Comparison of ENCODE assay signal across 20 cellular contexts in genomic region chr6:47162231-47162630, GRCh38.
DNase-seq lines count a peak whose midpoint lies in the region; ATAC-seq, FAIRE-seq and TF ChIP-seq lines count a peak whose summit lies in the region.
"Had no signal": no experiment of that assay in that cellular context is flagged by ENCODE, and none has a peak within 500 bp of the region (broad histone marks: within the 10 kb centered on the region; RNA-seq: fewer than 3 reads in every experiment).

No MANE protein-coding gene starts in this region.

- H3K27me3 ChIP-seq in mammary epithelial cell (ENCODE audit: insufficient read depth, low read length) (no peaks in the 10 kb centered on the region), OCI-LY3 (ENCODE audit: low read depth, low read length) (no peaks in the 10 kb centered on the region), K562 (ENCODE audit: control insufficient read depth in 2 of 2, insufficient read depth in 2 of 2, low read length in 2 of 2) (no peaks in the 10 kb centered on the region)
- H3K27me3 ChIP-seq: BLaER1 had no signal

- H3K9me3 ChIP-seq in mammary epithelial cell (replicated peaks; ENCODE audit: insufficient read depth, low read length) (no peaks in the 10 kb centered on the region), OCI-LY3 (ENCODE audit: insufficient read depth, low read length) (no peaks in the 10 kb centered on the region), K562 (replicated peaks; ENCODE audit: control insufficient read depth, insufficient read depth, low read depth, low read length) (no peaks in the 10 kb centered on the region)
- H3K9me3 ChIP-seq: A549, BLaER1 had no signal

- H3K4me3 Mint-ChIP-seq in MCF 10A (ENCODE audit: unreplicated experiment): no peak overlapping the region
- H3K4me3 Mint-ChIP-seq: CD4-positive, CD25-positive, alpha-beta regulatory T cell; CD8-positive, alpha-beta memory T cell; H9; IgD-negative memory B cell had no signal

- H4K20me1 ChIP-seq in mammary epithelial cell (ENCODE audit: insufficient read depth, low read length): no peaks in the 10 kb centered on the region
- no peaks in the 10 kb centered on the region for H4K20me1 ChIP-seq in OCI-LY3 (ENCODE audit: insufficient read depth, low read length)
- H4K20me1 ChIP-seq in K562 (replicated peaks; ENCODE audit: control insufficient read depth, insufficient read depth, low read length): no peaks in the 10 kb centered on the region
- H4K20me1 ChIP-seq: BLaER1 had no signal

- intact Hi-C loops in mammary epithelial cell (cut with micrococcal nuclease): no loop called here
- intact Hi-C loops in MCF 10A (cut with micrococcal nuclease): no loop called here
- intact Hi-C loops in K562 (cut with micrococcal nuclease): no loop called here

- H3K27ac ChIP-seq in mammary epithelial cell (ENCODE audit: insufficient read depth, low read depth, low read length) (peak overlapping the region; percentile 66), OCI-LY3 (ENCODE audit: low read length) (no peak overlapping the region), K562 (ENCODE audit: extremely low read depth, low read depth, low read length) (no peak overlapping the region)
- H3K27ac ChIP-seq: 22Rv1, BLaER1 had no signal

- CTCF ChIA-PET in mammary epithelial cell (lab: Charles Lee; ENCODE audit: low non-redundant PET): no interaction called here
- CTCF ChIA-PET in MCF 10A (lab: Yijun Ruan, JAX): interaction anchor here (0.6 kb wide), 1 partner anchor 11 kb away, joined by 3 read pairs; no protein-coding TSS in a partner anchor
- CTCF ChIA-PET in K562 (lab: Yijun Ruan, JAX; ENCODE audit: low intra/inter-chr PET ratio): no interaction called here

- no peak for TF ChIP-seq RAD21 in K562 (CRISPR knock-in tag; conservative IDR thresholded peaks at IDR 0.05 in 1 of 2, IDR thresholded peaks at IDR 0.05 in 1 of 2)

- POLR2A ChIA-PET in MCF 10A (lab: Yijun Ruan, JAX): interaction anchor here (1.2 to 1.7 kb wide), 2 partner anchors 10 to 80 kb away, joined by 3 to 4 read pairs; no protein-coding TSS in a partner anchor
- POLR2A ChIA-PET in K562 (lab: Yijun Ruan, JAX): no interaction called here

- no TSS peak for BruUV-seq in mammary epithelial cell (replicated peaks; lab: Mats Ljungman, UMichigan)
- no TSS peak for BruUV-seq in MCF 10A (replicated peaks; lab: Mats Ljungman, UMichigan)
- BruUV-seq in K562 (replicated peaks; lab: Mats Ljungman, UMichigan): no TSS peak

- H3K9me1 ChIP-seq in K562 (ENCODE audit: control insufficient read depth, insufficient read depth, low read length): no peaks in the 10 kb centered on the region

- H3K36me3 ChIP-seq in mammary epithelial cell (ENCODE audit: insufficient read depth, low read length) (no peaks in the 10 kb centered on the region), OCI-LY3 (replicated peaks; ENCODE audit: low read depth, low read length) (no peaks in the 10 kb centered on the region), K562 (ENCODE audit: control insufficient read depth, insufficient read depth, low read length) (no peaks in the 10 kb centered on the region)
- H3K36me3 ChIP-seq: BLaER1 had no signal

- H3K79me2 ChIP-seq in mammary epithelial cell (ENCODE audit: insufficient read depth, low read length) (no peaks in the 10 kb centered on the region), OCI-LY3 (ENCODE audit: low read length) (no peaks in the 10 kb centered on the region), K562 (ENCODE audit: control insufficient read depth, insufficient read depth, low read length) (no peaks in the 10 kb centered on the region)

- H3K27ac Mint-ChIP-seq in MCF 10A (ENCODE audit: low read depth, unreplicated experiment): no peak overlapping the region
- H3K27ac Mint-ChIP-seq: CD4-positive, CD25-positive, alpha-beta regulatory T cell; CD8-positive, alpha-beta memory T cell; H9; IgD-negative memory B cell had no signal

- H3K4me3 ChIP-seq in mammary epithelial cell (replicated peaks in 1 of 3; ENCODE audit: insufficient read depth in 1 of 3, low read depth in 2 of 3, low read length in 3 of 3): no peak overlapping the region
- no peak overlapping the region for H3K4me3 ChIP-seq in OCI-LY3 (ENCODE audit: low read length)
- no peak overlapping the region for H3K4me3 ChIP-seq in K562
- H3K4me3 ChIP-seq: A549, BLaER1 had no signal

- H3K36me3 Mint-ChIP-seq in MCF 10A (ENCODE audit: insufficient read depth, unreplicated experiment): no peaks in the 10 kb centered on the region
- H3K36me3 Mint-ChIP-seq: CD4-positive, CD25-positive, alpha-beta regulatory T cell; CD8-positive, alpha-beta memory T cell; IgD-negative memory B cell had no signal

- H2AFZ ChIP-seq in mammary epithelial cell (ENCODE audit: low read depth, low read length): no peak overlapping the region
- no peak overlapping the region for H2AFZ ChIP-seq in OCI-LY3 (ENCODE audit: low read depth, low read length)
- no peak overlapping the region for H2AFZ ChIP-seq in K562 (ENCODE audit: low read depth, low read length)

- no peak overlapping the region for H3K9ac ChIP-seq in mammary epithelial cell (ENCODE audit: insufficient read depth, low read length)
- no peak overlapping the region for H3K9ac ChIP-seq in OCI-LY3 (ENCODE audit: low read length)
- no peak overlapping the region for H3K9ac ChIP-seq in K562 (ENCODE audit: insufficient read depth in 1 of 2, low read depth in 2 of 2, low read length in 2 of 2)
- H3K9ac ChIP-seq: BLaER1 had no signal

- 100% methylated on average over 1 of the region's 1 CpG for WGBS in mammary epithelial cell (ENCODE audit: low coverage, missing lambda C conversion rate)
- WGBS in K562 (ENCODE audit: insufficient coverage, low coverage, missing lambda C conversion rate): 4% methylated on average over 1 of the region's 1 CpG

- TF ChIP-seq POLR2A in K562 (conservative IDR thresholded peaks at IDR 0.05): no peak

- no peak for FAIRE-seq in K562 (lab: Jason Lieb, UNC)
- FAIRE-seq: A549, D721Med, GM18507, HepG2 had no signal

- H3K4me2 ChIP-seq in mammary epithelial cell (ENCODE audit: insufficient read depth, low read depth, low read length): no peak overlapping the region
- H3K4me2 ChIP-seq in OCI-LY3 (ENCODE audit: low read length): peak overlapping the region; percentile 67; the same call in 1 of the 2 replicates
- no peak overlapping the region for H3K4me2 ChIP-seq in K562 (ENCODE audit: insufficient read depth, low read length)

- ATAC-seq in K562: no peak
- ATAC-seq: A549, HepG2 had no signal

- dilution Hi-C loops in mammary epithelial cell (cut with HindIII; ENCODE audit: low sequenced_read_pairs): no loop called here

- peaks cover 10% of the 10 kb centered on the region for H3K9me3 Mint-ChIP-seq in MCF 10A (ENCODE audit: unreplicated experiment)
- H3K9me3 Mint-ChIP-seq: H9 had no signal

- no peak for DNase-seq in mammary epithelial cell
- no peak for DNase-seq in MCF 10A (ENCODE audit: unreplicated experiment)
- no peak for DNase-seq in K562 (ENCODE audit: extremely low read depth in 1 of 4, low spot score in 3 of 4)
- no peak for DNase-seq in ACHN
- DNase-seq in stimulated activated CD4-positive, alpha-beta T cell treated with anti-CD3 and anti-CD28 coated beads, Interleukin-2, amount 100 ng/mL, for 48 hours: no peak
- no peak for DNase-seq in RPMI8226
- no peak for DNase-seq in stimulated activated CD4-positive, alpha-beta T cell treated with anti-CD3 and anti-CD28 coated beads, Interleukin-4, amount 100 ng/mL, for 1 hour
- DNase-seq: CD4-positive, CD25-positive, alpha-beta regulatory T cell; CD8-positive, alpha-beta memory T cell; COR-L47; GOT3; H9 had no signal

- H3K4me1 ChIP-seq in mammary epithelial cell (ENCODE audit: insufficient read depth, low read length) (peaks cover 35% of the 10 kb centered on the region), OCI-LY3 (ENCODE audit: low read length) (peaks cover 57% of the 10 kb centered on the region), K562 (replicated peaks in 1 of 2; ENCODE audit: control insufficient read depth in 2 of 2, insufficient read depth in 2 of 2, low read length in 2 of 2) (no peaks in the 10 kb centered on the region)

- in situ Hi-C loops in mammary epithelial cell (cut with MboI; ENCODE audit: low sequenced_read_pairs in 2 of 2): no loop called here
- in situ Hi-C loops in K562 (cut with MboI): no loop called here
- in situ Hi-C loops in ACHN (cut with HindIII; ENCODE audit: low pct_ligation_motif_present, low pct_unique_long_range_greater_than_20kb, low sequenced_read_pairs): no loop called here

- H3K4me1 Mint-ChIP-seq in MCF 10A (ENCODE audit: insufficient read depth, unreplicated experiment): peaks cover 14% of the 10 kb centered on the region
- H3K4me1 Mint-ChIP-seq: CD4-positive, CD25-positive, alpha-beta regulatory T cell; CD8-positive, alpha-beta memory T cell had no signal

- no peak for TF ChIP-seq EP300 in K562 (IDR thresholded peaks at IDR 0.05; ENCODE audit: low read length)

- no peak for TF ChIP-seq CTCF in mammary epithelial cell (conservative IDR thresholded peaks at IDR 0.05 in 1 of 2, IDR thresholded peaks at IDR 0.05 in 1 of 2; ENCODE audit: extremely low read depth in 1 of 2, insufficient read depth in 1 of 2, low read depth in 1 of 2, low read length in 2 of 2)
- no peak for TF ChIP-seq CTCF in MCF 10A (IDR thresholded peaks at IDR 0.05; ENCODE audit: unreplicated experiment)
- TF ChIP-seq CTCF in OCI-LY3 (IDR thresholded peaks at IDR 0.05; ENCODE audit: low read depth, low read length): no peak
- no peak for TF ChIP-seq CTCF in K562 (IDR thresholded peaks at IDR 0.05 in 2 of 3, conservative IDR thresholded peaks at IDR 0.05 in 1 of 3; ENCODE audit: insufficient read depth in 2 of 3, low read depth in 1 of 3, low read length in 3 of 3)

- no peaks in the 10 kb centered on the region for H3K27me3 Mint-ChIP-seq in MCF 10A (ENCODE audit: insufficient read depth, unreplicated experiment)
- H3K27me3 Mint-ChIP-seq: IgD-negative memory B cell had no signal

TF ChIP-seq in K562, 482 proteins besides CTCF, POLR2A, EP300 and RAD21 (continues in another document):
- TF ChIP-seq MAFG (tag; conservative IDR thresholded peaks at IDR 0.05): no peak
